Comparison of ENCODE assay signal across 1 cellular context in the genomic region with DNA sequence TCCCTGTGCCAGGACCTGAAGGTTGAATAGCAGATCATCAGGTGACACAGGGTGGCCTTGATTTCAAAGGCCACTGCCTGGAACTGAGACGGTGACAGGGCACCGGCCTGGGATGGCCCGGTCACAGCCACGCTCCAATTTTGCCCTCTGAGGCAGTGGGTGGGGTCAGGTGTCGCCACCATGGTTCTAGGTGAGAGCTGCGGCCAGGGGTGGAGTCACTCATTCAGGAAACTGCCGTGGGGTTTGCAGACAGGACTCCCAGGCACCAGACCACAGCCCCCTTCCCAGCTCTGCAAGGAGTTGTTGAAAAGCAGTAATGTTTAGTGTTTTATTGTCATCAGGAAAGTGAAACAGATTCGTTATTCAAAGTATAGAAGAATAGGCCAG.
TF ChIP-seq lines count a peak whose summit lies in the region.

No MANE protein-coding gene starts in this region.

TF ChIP-seq in GM23338, 12 proteins besides CTCF, POLR2A, EP300 and RAD21 (continued from another document):
- TF ChIP-seq NANOG (IDR thresholded peaks at IDR 0.05; ENCODE audit: borderline replicate concordance) (no peak), JUNB (IDR thresholded peaks at IDR 0.05; ENCODE audit: unreplicated experiment) (no peak), CREB1 (CRISPR knock-in tag; IDR thresholded peaks at IDR 0.05; ENCODE audit: low read depth) (no peak), ZNF331 (CRISPR knock-in tag; IDR thresholded peaks at IDR 0.05; ENCODE audit: low read depth) (no peak), EZH2phosphoT487 (IDR thresholded peaks at IDR 0.05; ENCODE audit: unreplicated experiment) (no peak), ZNF114 (CRISPR knock-in tag; IDR thresholded peaks at IDR 0.05) (no peak), POLR2AphosphoS5 (IDR thresholded peaks at IDR 0.05; ENCODE audit: low read depth) (no peak), REST (IDR thresholded peaks at IDR 0.05; ENCODE audit: unreplicated experiment) (no peak)
- TF ChIP-seq, protein P1, sequence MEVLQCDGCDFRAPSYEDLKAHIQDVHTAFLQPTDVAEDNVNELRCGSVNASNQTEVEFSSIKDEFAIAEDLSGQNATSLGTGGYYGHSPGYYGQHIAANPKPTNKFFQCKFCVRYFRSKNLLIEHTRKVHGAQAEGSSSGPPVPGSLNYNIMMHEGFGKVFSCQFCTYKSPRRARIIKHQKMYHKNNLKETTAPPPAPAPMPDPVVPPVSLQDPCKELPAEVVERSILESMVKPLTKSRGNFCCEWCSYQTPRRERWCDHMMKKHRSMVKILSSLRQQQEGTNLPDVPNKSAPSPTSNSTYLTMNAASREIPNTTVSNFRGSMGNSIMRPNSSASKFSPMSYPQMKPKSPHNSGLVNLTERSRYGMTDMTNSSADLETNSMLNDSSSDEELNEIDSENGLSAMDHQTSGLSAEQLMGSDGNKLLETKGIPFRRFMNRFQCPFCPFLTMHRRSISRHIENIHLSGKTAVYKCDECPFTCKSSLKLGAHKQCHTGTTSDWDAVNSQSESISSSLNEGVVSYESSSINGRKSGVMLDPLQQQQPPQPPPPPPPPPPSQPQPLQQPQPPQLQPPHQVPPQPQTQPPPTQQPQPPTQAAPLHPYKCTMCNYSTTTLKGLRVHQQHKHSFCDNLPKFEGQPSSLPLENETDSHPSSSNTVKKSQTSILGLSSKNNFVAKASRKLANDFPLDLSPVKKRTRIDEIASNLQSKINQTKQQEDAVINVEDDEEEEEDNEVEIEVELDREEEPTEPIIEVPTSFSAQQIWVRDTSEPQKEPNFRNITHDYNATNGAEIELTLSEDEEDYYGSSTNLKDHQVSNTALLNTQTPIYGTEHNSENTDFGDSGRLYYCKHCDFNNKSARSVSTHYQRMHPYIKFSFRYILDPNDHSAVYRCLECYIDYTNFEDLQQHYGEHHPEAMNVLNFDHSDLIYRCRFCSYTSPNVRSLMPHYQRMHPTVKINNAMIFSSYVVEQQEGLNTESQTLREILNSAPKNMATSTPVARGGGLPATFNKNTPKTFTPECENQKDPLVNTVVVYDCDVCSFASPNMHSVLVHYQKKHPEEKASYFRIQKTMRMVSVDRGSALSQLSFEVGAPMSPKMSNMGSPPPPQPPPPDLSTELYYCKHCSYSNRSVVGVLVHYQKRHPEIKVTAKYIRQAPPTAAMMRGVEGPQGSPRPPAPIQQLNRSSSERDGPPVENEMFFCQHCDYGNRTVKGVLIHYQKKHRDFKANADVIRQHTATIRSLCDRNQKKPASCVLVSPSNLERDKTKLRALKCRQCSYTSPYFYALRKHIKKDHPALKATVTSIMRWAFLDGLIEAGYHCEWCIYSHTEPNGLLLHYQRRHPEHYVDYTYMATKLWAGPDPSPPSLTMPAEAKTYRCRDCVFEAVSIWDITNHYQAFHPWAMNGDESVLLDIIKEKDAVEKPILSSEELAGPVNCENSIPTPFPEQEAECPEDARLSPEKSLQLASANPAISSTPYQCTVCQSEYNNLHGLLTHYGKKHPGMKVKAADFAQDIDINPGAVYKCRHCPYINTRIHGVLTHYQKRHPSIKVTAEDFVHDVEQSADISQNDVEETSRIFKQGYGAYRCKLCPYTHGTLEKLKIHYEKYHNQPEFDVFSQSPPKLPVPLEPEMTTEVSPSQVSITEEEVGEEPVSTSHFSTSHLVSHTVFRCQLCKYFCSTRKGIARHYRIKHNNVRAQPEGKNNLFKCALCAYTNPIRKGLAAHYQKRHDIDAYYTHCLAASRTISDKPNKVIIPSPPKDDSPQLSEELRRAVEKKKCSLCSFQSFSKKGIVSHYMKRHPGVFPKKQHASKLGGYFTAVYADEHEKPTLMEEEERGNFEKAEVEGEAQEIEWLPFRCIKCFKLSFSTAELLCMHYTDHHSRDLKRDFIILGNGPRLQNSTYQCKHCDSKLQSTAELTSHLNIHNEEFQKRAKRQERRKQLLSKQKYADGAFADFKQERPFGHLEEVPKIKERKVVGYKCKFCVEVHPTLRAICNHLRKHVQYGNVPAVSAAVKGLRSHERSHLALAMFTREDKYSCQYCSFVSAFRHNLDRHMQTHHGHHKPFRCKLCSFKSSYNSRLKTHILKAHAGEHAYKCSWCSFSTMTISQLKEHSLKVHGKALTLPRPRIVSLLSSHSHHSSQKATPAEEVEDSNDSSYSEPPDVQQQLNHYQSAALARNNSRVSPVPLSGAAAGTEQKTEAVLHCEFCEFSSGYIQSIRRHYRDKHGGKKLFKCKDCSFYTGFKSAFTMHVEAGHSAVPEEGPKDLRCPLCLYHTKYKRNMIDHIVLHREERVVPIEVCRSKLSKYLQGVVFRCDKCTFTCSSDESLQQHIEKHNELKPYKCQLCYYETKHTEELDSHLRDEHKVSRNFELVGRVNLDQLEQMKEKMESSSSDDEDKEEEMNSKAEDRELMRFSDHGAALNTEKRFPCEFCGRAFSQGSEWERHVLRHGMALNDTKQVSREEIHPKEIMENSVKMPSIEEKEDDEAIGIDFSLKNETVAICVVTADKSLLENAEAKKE (CRISPR knock-in tag; IDR thresholded peaks at IDR 0.05): no peak
